ENCODE assay signal across 1 cellular context in the genomic region with DNA sequence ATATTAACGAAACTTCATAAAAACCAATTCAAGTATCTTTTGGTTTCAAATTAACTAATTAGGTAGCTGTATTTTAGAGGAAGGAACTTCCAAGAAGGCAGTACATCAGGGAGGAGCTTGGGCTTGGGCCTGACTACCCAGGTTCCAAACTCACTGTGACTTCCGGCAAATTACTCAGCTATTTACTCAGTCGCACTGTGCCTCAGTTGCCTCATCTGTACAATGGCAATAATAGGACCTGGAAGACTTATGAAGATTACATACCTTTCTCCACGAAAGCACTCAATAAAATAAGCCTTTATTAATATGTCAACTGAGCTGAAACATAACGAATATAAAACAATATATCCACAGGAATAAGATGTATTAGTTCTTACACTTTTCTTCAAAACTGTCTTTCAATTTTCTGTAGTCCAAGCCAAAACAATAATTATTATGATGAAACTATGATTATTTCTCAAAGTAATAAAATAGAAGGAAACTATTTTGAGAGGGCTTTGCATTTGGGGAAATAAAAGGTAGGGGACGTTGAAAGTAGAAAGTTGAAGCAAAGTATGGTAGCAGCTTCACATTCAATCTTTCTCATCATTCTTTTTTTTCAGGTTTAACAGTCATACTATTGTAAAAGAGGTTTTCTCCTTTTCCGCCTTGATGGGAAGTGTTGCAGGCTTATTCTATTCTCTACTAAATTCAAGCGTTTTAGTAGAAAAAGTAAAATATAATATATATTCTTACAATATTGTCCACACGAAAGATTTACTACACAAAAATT.
TF ChIP-seq lines count a peak whose summit lies in the region.

No MANE protein-coding gene starts in this region.

TF ChIP-seq in K562, 482 proteins besides CTCF, POLR2A, EP300 and RAD21 (continued from another document and continues in another):
- TF ChIP-seq, protein P1, sequence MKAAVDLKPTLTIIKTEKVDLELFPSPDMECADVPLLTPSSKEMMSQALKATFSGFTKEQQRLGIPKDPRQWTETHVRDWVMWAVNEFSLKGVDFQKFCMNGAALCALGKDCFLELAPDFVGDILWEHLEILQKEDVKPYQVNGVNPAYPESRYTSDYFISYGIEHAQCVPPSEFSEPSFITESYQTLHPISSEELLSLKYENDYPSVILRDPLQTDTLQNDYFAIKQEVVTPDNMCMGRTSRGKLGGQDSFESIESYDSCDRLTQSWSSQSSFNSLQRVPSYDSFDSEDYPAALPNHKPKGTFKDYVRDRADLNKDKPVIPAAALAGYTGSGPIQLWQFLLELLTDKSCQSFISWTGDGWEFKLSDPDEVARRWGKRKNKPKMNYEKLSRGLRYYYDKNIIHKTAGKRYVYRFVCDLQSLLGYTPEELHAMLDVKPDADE (conservative IDR thresholded peaks at IDR 0.05; ENCODE audit: control insufficient read depth, low read depth, low read length) = no peak
- TF ChIP-seq SIRT6 (IDR thresholded peaks at IDR 0.05; ENCODE audit: low read depth, low read length) (no peak), IFI16 (CRISPR knock-in tag; IDR thresholded peaks at IDR 0.05) (no peak), RCOR1 (IDR thresholded peaks at IDR 0.05; ENCODE audit: borderline replicate concordance in 1 of 2, low read depth in 2 of 2, low read length in 2 of 2) (peak; percentile 43 to 68; a peak in 2 of 4 replicates), TBP (optimal IDR thresholded peaks at IDR 0.05; ENCODE audit: low read depth, low read length) (no peak), BRF1 (IDR thresholded peaks at IDR 0.05; ENCODE audit: borderline replicate concordance, extremely low read depth, insufficient read length) (no peak), PCBP2 (IDR thresholded peaks at IDR 0.05; ENCODE audit: low read depth, low read length, poor library complexity, severe bottlenecking) (no peak), KDM1A (IDR thresholded peaks at IDR 0.05) (peak; percentile 78 to 87), ZNF75A (CRISPR knock-in tag; IDR thresholded peaks at IDR 0.05) (no peak), SRSF9 (IDR thresholded peaks at IDR 0.05; ENCODE audit: borderline replicate concordance, low read depth, low read length) (no peak), HDAC2 (IDR thresholded peaks at IDR 0.05) (peak; percentile 83), SMARCE1 (IDR thresholded peaks at IDR 0.05) (no peak), KLF1 (tag; IDR thresholded peaks at IDR 0.05) (no peak), SMAD3 (CRISPR knock-in tag; conservative IDR thresholded peaks at IDR 0.05) (no peak), ZNF444 (CRISPR knock-in tag; IDR thresholded peaks at IDR 0.05) (no peak), FOXA3 (CRISPR knock-in tag; conservative IDR thresholded peaks at IDR 0.05 in 1 of 2, IDR thresholded peaks at IDR 0.05 in 1 of 2) (peak in 1 of 2 experiments; percentile 81; a peak in 2 of 4 replicates), SIN3B (IDR thresholded peaks at IDR 0.05; ENCODE audit: low read depth) (peak; percentile 10; the same call in 1 of the 2 replicates), SMARCC2 (IDR thresholded peaks at IDR 0.05; ENCODE audit: low read depth) (no peak), TAF7 (tag; IDR thresholded peaks at IDR 0.05) (no peak), BHLHE40 (IDR thresholded peaks at IDR 0.05; ENCODE audit: low read length) (no peak), CXXC5 (CRISPR knock-in tag; IDR thresholded peaks at IDR 0.05) (no peak), NFRKB (IDR thresholded peaks at IDR 0.05; ENCODE audit: low read depth) (0 out of 2 replicates have a peak, but pooled peaks have one; percentile 8), FUS (optimal IDR thresholded peaks at IDR 0.05; ENCODE audit: low read depth, low read length) (no peak), CREBBP (IDR thresholded peaks at IDR 0.05; ENCODE audit: low read depth, low read length) (no peak), GATAD2A (IDR thresholded peaks at IDR 0.05) (no peak)
- TF ChIP-seq, protein P2, sequence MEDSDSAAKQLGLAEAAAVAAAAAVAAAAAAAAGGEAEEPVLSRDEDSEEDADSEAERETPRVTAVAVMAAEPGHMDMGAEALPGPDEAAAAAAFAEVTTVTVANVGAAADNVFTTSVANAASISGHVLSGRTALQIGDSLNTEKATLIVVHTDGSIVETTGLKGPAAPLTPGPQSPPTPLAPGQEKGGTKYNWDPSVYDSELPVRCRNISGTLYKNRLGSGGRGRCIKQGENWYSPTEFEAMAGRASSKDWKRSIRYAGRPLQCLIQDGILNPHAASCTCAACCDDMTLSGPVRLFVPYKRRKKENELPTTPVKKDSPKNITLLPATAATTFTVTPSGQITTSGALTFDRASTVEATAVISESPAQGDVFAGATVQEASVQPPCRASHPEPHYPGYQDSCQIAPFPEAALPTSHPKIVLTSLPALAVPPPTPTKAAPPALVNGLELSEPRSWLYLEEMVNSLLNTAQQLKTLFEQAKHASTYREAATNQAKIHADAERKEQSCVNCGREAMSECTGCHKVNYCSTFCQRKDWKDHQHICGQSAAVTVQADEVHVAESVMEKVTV (CRISPR knock-in tag; IDR thresholded peaks at IDR 0.05) = no peak
- TF ChIP-seq, protein P3, sequence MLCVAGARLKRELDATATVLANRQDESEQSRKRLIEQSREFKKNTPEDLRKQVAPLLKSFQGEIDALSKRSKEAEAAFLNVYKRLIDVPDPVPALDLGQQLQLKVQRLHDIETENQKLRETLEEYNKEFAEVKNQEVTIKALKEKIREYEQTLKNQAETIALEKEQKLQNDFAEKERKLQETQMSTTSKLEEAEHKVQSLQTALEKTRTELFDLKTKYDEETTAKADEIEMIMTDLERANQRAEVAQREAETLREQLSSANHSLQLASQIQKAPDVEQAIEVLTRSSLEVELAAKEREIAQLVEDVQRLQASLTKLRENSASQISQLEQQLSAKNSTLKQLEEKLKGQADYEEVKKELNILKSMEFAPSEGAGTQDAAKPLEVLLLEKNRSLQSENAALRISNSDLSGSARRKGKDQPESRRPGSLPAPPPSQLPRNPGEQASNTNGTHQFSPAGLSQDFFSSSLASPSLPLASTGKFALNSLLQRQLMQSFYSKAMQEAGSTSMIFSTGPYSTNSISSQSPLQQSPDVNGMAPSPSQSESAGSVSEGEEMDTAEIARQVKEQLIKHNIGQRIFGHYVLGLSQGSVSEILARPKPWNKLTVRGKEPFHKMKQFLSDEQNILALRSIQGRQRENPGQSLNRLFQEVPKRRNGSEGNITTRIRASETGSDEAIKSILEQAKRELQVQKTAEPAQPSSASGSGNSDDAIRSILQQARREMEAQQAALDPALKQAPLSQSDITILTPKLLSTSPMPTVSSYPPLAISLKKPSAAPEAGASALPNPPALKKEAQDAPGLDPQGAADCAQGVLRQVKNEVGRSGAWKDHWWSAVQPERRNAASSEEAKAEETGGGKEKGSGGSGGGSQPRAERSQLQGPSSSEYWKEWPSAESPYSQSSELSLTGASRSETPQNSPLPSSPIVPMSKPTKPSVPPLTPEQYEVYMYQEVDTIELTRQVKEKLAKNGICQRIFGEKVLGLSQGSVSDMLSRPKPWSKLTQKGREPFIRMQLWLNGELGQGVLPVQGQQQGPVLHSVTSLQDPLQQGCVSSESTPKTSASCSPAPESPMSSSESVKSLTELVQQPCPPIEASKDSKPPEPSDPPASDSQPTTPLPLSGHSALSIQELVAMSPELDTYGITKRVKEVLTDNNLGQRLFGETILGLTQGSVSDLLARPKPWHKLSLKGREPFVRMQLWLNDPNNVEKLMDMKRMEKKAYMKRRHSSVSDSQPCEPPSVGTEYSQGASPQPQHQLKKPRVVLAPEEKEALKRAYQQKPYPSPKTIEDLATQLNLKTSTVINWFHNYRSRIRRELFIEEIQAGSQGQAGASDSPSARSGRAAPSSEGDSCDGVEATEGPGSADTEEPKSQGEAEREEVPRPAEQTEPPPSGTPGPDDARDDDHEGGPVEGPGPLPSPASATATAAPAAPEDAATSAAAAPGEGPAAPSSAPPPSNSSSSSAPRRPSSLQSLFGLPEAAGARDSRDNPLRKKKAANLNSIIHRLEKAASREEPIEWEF (CRISPR knock-in tag; IDR thresholded peaks at IDR 0.05) = no peak
- TF ChIP-seq, protein P4, sequence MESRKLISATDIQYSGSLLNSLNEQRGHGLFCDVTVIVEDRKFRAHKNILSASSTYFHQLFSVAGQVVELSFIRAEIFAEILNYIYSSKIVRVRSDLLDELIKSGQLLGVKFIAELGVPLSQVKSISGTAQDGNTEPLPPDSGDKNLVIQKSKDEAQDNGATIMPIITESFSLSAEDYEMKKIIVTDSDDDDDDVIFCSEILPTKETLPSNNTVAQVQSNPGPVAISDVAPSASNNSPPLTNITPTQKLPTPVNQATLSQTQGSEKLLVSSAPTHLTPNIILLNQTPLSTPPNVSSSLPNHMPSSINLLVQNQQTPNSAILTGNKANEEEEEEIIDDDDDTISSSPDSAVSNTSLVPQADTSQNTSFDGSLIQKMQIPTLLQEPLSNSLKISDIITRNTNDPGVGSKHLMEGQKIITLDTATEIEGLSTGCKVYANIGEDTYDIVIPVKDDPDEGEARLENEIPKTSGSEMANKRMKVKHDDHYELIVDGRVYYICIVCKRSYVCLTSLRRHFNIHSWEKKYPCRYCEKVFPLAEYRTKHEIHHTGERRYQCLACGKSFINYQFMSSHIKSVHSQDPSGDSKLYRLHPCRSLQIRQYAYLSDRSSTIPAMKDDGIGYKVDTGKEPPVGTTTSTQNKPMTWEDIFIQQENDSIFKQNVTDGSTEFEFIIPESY (CRISPR knock-in tag; IDR thresholded peaks at IDR 0.05) = no peak
- TF ChIP-seq, protein P5, sequence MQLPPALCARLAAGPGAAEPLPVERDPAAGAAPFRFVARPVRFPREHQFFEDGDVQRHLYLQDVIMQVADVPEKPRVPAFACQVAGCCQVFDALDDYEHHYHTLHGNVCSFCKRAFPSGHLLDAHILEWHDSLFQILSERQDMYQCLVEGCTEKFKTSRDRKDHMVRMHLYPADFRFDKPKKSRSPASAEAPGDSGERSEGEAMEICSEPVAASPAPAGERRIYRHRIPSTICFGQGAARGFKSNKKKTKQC (CRISPR knock-in tag; IDR thresholded peaks at IDR 0.05) = no peak
- TF ChIP-seq, protein P6, sequence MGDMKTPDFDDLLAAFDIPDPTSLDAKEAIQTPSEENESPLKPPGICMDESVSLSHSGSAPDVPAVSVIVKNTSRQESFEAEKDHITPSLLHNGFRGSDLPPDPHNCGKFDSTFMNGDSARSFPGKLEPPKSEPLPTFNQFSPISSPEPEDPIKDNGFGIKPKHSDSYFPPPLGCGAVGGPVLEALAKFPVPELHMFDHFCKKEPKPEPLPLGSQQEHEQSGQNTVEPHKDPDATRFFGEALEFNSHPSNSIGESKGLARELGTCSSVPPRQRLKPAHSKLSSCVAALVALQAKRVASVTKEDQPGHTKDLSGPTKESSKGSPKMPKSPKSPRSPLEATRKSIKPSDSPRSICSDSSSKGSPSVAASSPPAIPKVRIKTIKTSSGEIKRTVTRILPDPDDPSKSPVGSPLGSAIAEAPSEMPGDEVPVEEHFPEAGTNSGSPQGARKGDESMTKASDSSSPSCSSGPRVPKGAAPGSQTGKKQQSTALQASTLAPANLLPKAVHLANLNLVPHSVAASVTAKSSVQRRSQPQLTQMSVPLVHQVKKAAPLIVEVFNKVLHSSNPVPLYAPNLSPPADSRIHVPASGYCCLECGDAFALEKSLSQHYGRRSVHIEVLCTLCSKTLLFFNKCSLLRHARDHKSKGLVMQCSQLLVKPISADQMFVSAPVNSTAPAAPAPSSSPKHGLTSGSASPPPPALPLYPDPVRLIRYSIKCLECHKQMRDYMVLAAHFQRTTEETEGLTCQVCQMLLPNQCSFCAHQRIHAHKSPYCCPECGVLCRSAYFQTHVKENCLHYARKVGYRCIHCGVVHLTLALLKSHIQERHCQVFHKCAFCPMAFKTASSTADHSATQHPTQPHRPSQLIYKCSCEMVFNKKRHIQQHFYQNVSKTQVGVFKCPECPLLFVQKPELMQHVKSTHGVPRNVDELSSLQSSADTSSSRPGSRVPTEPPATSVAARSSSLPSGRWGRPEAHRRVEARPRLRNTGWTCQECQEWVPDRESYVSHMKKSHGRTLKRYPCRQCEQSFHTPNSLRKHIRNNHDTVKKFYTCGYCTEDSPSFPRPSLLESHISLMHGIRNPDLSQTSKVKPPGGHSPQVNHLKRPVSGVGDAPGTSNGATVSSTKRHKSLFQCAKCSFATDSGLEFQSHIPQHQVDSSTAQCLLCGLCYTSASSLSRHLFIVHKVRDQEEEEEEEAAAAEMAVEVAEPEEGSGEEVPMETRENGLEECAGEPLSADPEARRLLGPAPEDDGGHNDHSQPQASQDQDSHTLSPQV (IDR thresholded peaks at IDR 0.05) = no peak
- TF ChIP-seq, protein P7, sequence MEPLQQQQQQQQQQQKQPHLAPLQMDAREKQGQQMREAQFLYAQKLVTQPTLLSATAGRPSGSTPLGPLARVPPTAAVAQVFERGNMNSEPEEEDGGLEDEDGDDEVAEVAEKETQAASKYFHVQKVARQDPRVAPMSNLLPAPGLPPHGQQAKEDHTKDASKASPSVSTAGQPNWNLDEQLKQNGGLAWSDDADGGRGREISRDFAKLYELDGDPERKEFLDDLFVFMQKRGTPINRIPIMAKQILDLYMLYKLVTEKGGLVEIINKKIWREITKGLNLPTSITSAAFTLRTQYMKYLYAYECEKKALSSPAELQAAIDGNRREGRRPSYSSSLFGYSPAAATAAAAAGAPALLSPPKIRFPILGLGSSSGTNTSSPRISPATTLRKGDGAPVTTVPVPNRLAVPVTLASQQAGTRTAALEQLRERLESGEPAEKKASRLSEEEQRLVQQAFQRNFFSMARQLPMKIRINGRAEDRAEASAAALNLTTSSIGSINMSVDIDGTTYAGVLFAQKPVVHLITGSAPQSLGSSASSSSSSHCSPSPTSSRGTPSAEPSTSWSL (CRISPR knock-in tag; IDR thresholded peaks at IDR 0.05; ENCODE audit: borderline replicate concordance) = no peak
